Comparison of ENCODE assay signal across 1 cellular context in genomic region chr11:96307748-96308133, GRCh38.
TF ChIP-seq lines count a peak whose summit lies in the region.

No MANE protein-coding gene starts in this region.

TF ChIP-seq in WTC11, 78 proteins besides CTCF, POLR2A, EP300 and RAD21 (continued from another document):
- TF ChIP-seq USF2 (CRISPR knock-in tag; IDR thresholded peaks at IDR 0.05) (no peak), ZNF219 (CRISPR knock-in tag; IDR thresholded peaks at IDR 0.05; ENCODE audit: borderline replicate concordance) (no peak), MYBL2 (CRISPR knock-in tag; IDR thresholded peaks at IDR 0.05) (no peak)
